ENCODE assay signal across 1 cellular context in genomic region chr1:28409066-28409465, GRCh38.
TF ChIP-seq lines count a peak whose summit lies in the region.

No MANE protein-coding gene starts in this region.

TF ChIP-seq in WTC11, 78 proteins besides CTCF, POLR2A, EP300 and RAD21 (continued from another document):
- no peak for TF ChIP-seq ATF6 (CRISPR knock-in tag; IDR thresholded peaks at IDR 0.05)
- no peak for TF ChIP-seq SMAD3 (CRISPR knock-in tag; IDR thresholded peaks at IDR 0.05; ENCODE audit: borderline replicate concordance)
- TF ChIP-seq ZSCAN18 (CRISPR knock-in tag; IDR thresholded peaks at IDR 0.05): no peak
- no peak for TF ChIP-seq TCF7 (CRISPR knock-in tag; IDR thresholded peaks at IDR 0.05; ENCODE audit: low read depth)
